In genomic region chr5:67996596-67996995, GRCh38 we compare ENCODE assay signal across 17 cellular contexts.
"Had no signal": no experiment of that assay in that cellular context is flagged by ENCODE, and none has a peak within 500 bp of the region (broad histone marks: within the 10 kb centered on the region; RNA-seq: fewer than 3 reads in every experiment).

No MANE protein-coding gene starts in this region.

- H3K36me3 ChIP-seq: ascending aorta, lower lobe of right lung had no signal

- ATAC-seq: activated CD8-positive, alpha-beta T cell treated with anti-CD3 and anti-CD28 coated beads for 36 hours; activated naive CD8-positive, alpha-beta T cell treated with anti-CD3 and anti-CD28 coated beads, Interleukin-2, amount 50 U/mL, for 24 hours; effector memory CD8-positive, alpha-beta T cell; lower lobe of right lung had no signal

- DNase-seq: activated CD4-positive, alpha-beta T cell treated with anti-CD3 and anti-CD28 coated beads for 4 hours; activated CD8-positive, alpha-beta memory T cell treated with anti-CD3 and anti-CD28 coated beads, Interleukin-2, amount 50 U/mL, for 48 hours; activated CD8-positive, alpha-beta T cell treated with anti-CD3 and anti-CD28 coated beads for 36 hours; activated naive CD4-positive, alpha-beta T cell; activated naive CD8-positive, alpha-beta T cell treated with anti-CD3 and anti-CD28 coated beads, Interleukin-2, amount 50 U/mL, for 24 hours; central memory CD4-positive, alpha-beta T cell; effector memory CD8-positive, alpha-beta T cell; hypothalamus; lower lobe of right lung; stimulated activated CD4-positive, alpha-beta T cell treated with anti-CD3 and anti-CD28 coated beads, Interleukin-4, amount 100 ng/mL, for 1 hour; stimulated activated CD8-positive, alpha-beta memory T cell treated with anti-CD3 and anti-CD28 coated beads, Interleukin-4, amount 100 ng/mL, for 48 hours; T1000; testis had no signal

- H3K9me3 ChIP-seq: ascending aorta, lower lobe of right lung, testis had no signal

- H3K27ac ChIP-seq: ascending aorta, coronary artery, epithelial cell of prostate, lower lobe of right lung, testis, VCaP had no signal

- H3K4me3 ChIP-seq: ascending aorta, coronary artery, lower lobe of right lung, testis had no signal
